ENCODE assay signal across 8 cellular contexts in the genomic region with DNA sequence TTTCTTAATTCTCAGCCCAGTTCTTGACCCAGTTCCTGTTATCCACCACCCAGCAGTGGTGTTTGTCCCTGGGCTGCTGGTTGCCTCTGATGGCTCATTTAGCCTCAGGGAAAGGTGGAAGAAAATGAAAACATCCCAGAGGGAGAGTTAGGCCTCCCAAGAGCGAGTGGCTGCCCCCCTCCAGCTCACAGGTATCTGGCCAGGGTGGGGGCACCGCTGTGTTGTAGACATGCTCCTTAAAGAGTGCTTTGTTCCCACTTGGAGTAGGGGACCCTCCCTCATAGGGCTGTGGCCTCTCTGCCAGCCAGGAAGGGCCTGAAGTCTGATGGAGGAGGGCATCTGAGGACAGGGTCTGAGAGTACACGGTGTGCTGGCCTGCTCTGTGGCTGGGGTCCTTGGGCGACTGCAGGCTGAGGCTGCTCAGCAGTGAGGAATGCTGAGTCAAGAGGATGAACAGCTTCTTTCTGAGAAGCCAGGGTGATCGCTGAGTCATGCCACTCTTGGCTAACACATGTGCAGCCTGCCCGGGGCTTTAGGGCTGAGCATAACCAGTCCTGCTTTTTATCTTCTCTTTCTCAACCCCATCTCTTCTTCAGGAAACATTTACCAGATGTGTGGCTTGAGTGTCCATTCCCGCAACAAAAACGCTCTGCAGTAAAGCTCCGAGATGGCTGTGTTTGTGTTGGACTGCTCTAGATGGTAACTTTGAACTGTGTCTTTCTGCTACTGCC.
A peak's percentile ranks its signal among the peaks of the same experiment; 100 is the strongest.
DNase-seq lines count a peak whose midpoint lies in the region; ATAC-seq, FAIRE-seq and TF ChIP-seq lines count a peak whose summit lies in the region.

No MANE protein-coding gene starts in this region.

- FAIRE-seq in bronchial epithelial cell (lab: Jason Lieb, UNC) (no peak), D721Med (lab: Jason Lieb, UNC) (no peak)

- H3K4me3 Mint-ChIP-seq in glutamatergic neuron (ENCODE audit: unreplicated experiment) = no peak overlapping the region

- no peak for TF ChIP-seq CTCF in Peyer's patch (IDR thresholded peaks at IDR 0.05)
- no peak for TF ChIP-seq CTCF in bronchial epithelial cell (IDR thresholded peaks at IDR 0.05; ENCODE audit: insufficient read depth, low read length, severe bottlenecking)
- TF ChIP-seq CTCF in D721Med (IDR thresholded peaks at IDR 0.05; ENCODE audit: insufficient read depth, missing control alignments) = no peak
- no peak for TF ChIP-seq CTCF in glutamatergic neuron (IDR thresholded peaks at IDR 0.05; ENCODE audit: partially characterized antibody, unreplicated experiment)

- H3K9me3 ChIP-seq in Peyer's patch = no peaks in the 10 kb centered on the region

- H3K4me1 ChIP-seq in Peyer's patch = peaks cover 0 to 31% (median 0%) of the 10 kb centered on the region in 4 donors

- peaks cover 11% of the 10 kb centered on the region for H3K36me3 Mint-ChIP-seq in glutamatergic neuron (ENCODE audit: unreplicated experiment)

- no peak for TF ChIP-seq POLR2A in Peyer's patch (IDR thresholded peaks at IDR 0.05)

- H3K27ac Mint-ChIP-seq in glutamatergic neuron (ENCODE audit: unreplicated experiment) = no peak overlapping the region

- peaks cover 3% of the 10 kb centered on the region for H3K9me3 Mint-ChIP-seq in glutamatergic neuron (ENCODE audit: unreplicated experiment)

- H3K4me3 ChIP-seq in Peyer's patch (no peak overlapping the region), bronchial epithelial cell (ENCODE audit: low read depth, low read length) (no peak overlapping the region)

- peak overlapping the region; percentile 75 to 93 (median 89) for H3K27ac ChIP-seq in Peyer's patch

- H3K36me3 ChIP-seq in Peyer's patch (no peaks in the 10 kb centered on the region), bronchial epithelial cell (ENCODE audit: control insufficient read depth, insufficient read depth, low read length) (no peaks in the 10 kb centered on the region)

- H3K27me3 Mint-ChIP-seq in glutamatergic neuron (ENCODE audit: unreplicated experiment) = peaks cover 8% of the 10 kb centered on the region

- peaks cover 5% of the 10 kb centered on the region for H3K4me1 Mint-ChIP-seq in glutamatergic neuron (ENCODE audit: low read depth, unreplicated experiment)

- peak; percentile 56 to 87 (median 60) for DNase-seq in Peyer's patch
- DNase-seq in bronchial epithelial cell (ENCODE audit: low read depth) = peak; percentile 93
- DNase-seq in left lobe of liver (ENCODE audit: low spot score) = peak; percentile 70
- DNase-seq in stimulated activated CD4-positive, alpha-beta T cell treated with anti-CD3 and anti-CD28 coated beads, Interleukin-4, amount 100 ng/mL, for 1 hour = peak; percentile 49
- DNase-seq in D721Med (ENCODE audit: insufficient read length, low spot score) = no peak
- DNase-seq in glutamatergic neuron = no peak

- H3K27me3 ChIP-seq in Peyer's patch (no peaks in the 10 kb centered on the region), bronchial epithelial cell (ENCODE audit: control insufficient read depth, insufficient read depth, low read length) (no peaks in the 10 kb centered on the region)

- peak; percentile 48 for ATAC-seq in GM18909 (IDR thresholded peaks at IDR 0.05; ENCODE audit: poor library complexity, unreplicated experiment)
- ATAC-seq in left lobe of liver = peak; percentile 68
- no peak for ATAC-seq in GM21825 (IDR thresholded peaks at IDR 0.05; ENCODE audit: unreplicated experiment)

Comparison
In these comparisons a context has a peak if more than half of its experiments do, and no peak if none do; other contexts are left out.
1. DNase-seq: peak in Peyer's patch (3 of 3), bronchial epithelial cell (single experiment), left lobe of liver (single experiment) and stimulated activated CD4-positive, alpha-beta T cell treated with anti-CD3 and anti-CD28 coated beads, Interleukin-4, amount 100 ng/mL, for 1 hour (single experiment); none in D721Med (single experiment) and glutamatergic neuron (single experiment).